15 cellular contexts compared by ENCODE assay signal in the genomic region with DNA sequence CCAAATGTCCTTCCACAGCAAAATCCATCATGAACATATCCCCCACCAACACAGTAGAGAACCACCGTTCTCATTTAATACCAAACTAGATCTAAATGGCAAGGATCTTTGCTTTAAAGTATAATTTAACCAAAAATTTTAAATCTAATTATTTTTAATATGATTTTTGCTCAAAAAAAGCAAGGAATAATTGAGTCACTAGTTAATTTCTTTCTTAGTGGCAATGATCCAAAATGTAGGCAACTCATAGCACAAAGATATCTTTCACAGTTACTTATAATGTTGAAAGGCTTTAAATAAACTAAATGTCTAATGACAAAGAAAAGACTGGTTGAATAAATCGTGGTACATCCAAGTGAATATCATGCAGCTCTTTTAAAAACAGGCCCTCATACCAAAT.
"Had no signal": no experiment of that assay in that cellular context is flagged by ENCODE, and none has a peak within 500 bp of the region (broad histone marks: within the 10 kb centered on the region; RNA-seq: fewer than 3 reads in every experiment).

No MANE protein-coding gene starts in this region.

- H3K27ac ChIP-seq: heart left ventricle, suprapubic skin had no signal

- DNase-seq: activated CD4-positive, alpha-beta T cell treated with anti-CD3 and anti-CD28 coated beads for 4 hours; activated effector memory CD4-positive, alpha-beta T cell treated with anti-CD3 and anti-CD28 coated beads, Interleukin-2, amount 50 U/mL, for 16 hours; dermis blood vessel endothelial cell; heart left ventricle; kidney; left ventricle myocardium superior; mesenchymal stem cell; pancreas; stimulated activated CD4-positive, alpha-beta T cell treated with anti-CD3 and anti-CD28 coated beads, Interleukin-4, amount 100 ng/mL, for 1 hour; stimulated activated CD8-positive, alpha-beta memory T cell treated with anti-CD3 and anti-CD28 coated beads, Interleukin-4, amount 100 ng/mL, for 48 hours; stimulated activated naive CD8-positive, alpha-beta T cell treated with anti-CD3 and anti-CD28 coated beads, Interleukin-15, Interleukin-2, amounts not matched to agents 100 U/mL and 50 U/mL, for 24 hours; SW 1271 had no signal

- H3K36me3 ChIP-seq: heart left ventricle, neural progenitor cell, pancreas, suprapubic skin had no signal

- H3K9me3 Mint-ChIP-seq: activated naive CD4-positive, alpha-beta T cell treated with anti-CD3 and anti-CD28 coated beads, Interleukin-2, amount 50 U/mL, for 72 hours; neural progenitor cell had no signal

- H3K4me3 Mint-ChIP-seq: neural progenitor cell had no signal

- H3K4me2 ChIP-seq: neural progenitor cell had no signal

- H3K36me3 Mint-ChIP-seq: activated naive CD4-positive, alpha-beta T cell treated with anti-CD3 and anti-CD28 coated beads, Interleukin-2, amount 50 U/mL, for 72 hours; neural progenitor cell had no signal

- H2AFZ ChIP-seq: neural progenitor cell had no signal

- H3K4me3 ChIP-seq: heart left ventricle, neural progenitor cell, pancreas, suprapubic skin had no signal

- H3K9ac ChIP-seq: neural progenitor cell had no signal

- H3K27me3 ChIP-seq: heart left ventricle, neural progenitor cell, pancreas, suprapubic skin had no signal

- H3K27ac Mint-ChIP-seq: neural progenitor cell had no signal

- ATAC-seq: activated naive CD4-positive, alpha-beta T cell treated with anti-CD3 and anti-CD28 coated beads, Interleukin-2, amount 50 U/mL, for 72 hours; heart left ventricle; left ventricle myocardium superior; stimulated activated naive CD8-positive, alpha-beta T cell treated with anti-CD3 and anti-CD28 coated beads, Interleukin-15, Interleukin-2, amounts not matched to agents 100 U/mL and 50 U/mL, for 24 hours had no signal

- H3K9me3 ChIP-seq: heart left ventricle, pancreas, suprapubic skin had no signal
